In the genomic region with DNA sequence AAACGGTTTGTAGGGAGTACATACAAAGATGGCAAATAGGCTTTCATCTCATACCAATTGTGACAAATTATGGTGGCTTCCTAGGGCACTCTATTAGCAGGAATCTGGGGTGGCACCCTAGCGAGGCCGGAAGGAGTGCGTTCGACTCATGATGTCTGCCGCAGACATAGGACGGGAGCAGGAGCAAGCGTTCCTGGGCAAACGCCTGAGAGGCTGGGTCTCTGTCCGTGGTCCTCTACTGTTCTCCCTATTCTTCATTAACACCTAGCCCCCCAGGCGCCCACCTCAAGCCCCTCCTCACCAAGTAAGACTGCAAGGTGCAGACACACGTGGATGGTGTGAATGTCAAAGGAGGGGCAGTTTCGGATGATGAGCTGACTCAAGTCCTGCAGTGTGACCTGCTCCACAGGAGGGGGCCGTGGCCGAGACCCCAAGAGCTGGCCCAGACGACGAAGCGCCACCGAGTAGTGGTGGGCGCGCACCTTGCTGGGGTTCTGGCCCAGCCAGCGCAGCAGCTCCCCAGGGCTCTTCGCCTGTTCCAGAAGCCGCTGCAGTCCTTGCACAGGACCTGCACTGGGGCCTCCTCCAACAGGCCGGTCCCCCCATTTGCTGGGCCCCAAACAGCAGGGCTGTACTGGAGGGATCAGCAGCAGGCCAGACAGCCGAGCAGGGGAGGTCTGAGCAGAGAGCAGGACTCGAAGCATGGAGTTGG, we compare ENCODE assay signal across 8 cellular contexts.
DNase-seq lines count a peak whose midpoint lies in the region; ATAC-seq and TF ChIP-seq lines count a peak whose summit lies in the region.

No MANE protein-coding gene starts in this region.

- H3K9ac ChIP-seq in BLaER1 treated with 17β-estradiol and CSF1 and Interleukin-3, amounts not matched to agents 10 nM and 100 nM, result peak overlapping the region; percentile 90 to 99 (median 97)

- peaks cover 0 to 9% (median 7%) of the 10 kb centered on the region in 11 experiments; a peak in 14 of 22 replicates for H3K27me3 ChIP-seq in BLaER1 treated with 17β-estradiol and CSF1 and Interleukin-3, amounts not matched to agents 10 nM and 100 nM
- H3K27me3 ChIP-seq in effector memory CD4-positive, alpha-beta T cell (replicated peaks; ENCODE audit: control insufficient read depth, insufficient read depth, low read length, poor library complexity, severe bottlenecking), result no peaks in the 10 kb centered on the region

- H3K4me3 ChIP-seq in BLaER1 treated with 17β-estradiol and CSF1 and Interleukin-3, amounts not matched to agents 10 nM and 100 nM, result peak overlapping the region; percentile 81 to 98 (median 86)
- H3K4me3 ChIP-seq in NB4 (ENCODE audit: low read depth, low read length), result peak overlapping the region; percentile 94
- H3K4me3 ChIP-seq in effector memory CD4-positive, alpha-beta T cell (ENCODE audit: insufficient read depth, low read depth, low read length, poor library complexity, severe bottlenecking), result peak overlapping the region; percentile 93

- peak overlapping the region; percentile 95 to 100 (median 99) for H3K4me2 ChIP-seq in BLaER1 treated with 17β-estradiol and CSF1 and Interleukin-3, amounts not matched to agents 10 nM and 100 nM

- peak overlapping the region in 10 of 11 experiments; percentile 84 to 98 (median 94); a peak in 19 of 22 replicates for H3K27ac ChIP-seq in BLaER1 treated with 17β-estradiol and CSF1 and Interleukin-3, amounts not matched to agents 10 nM and 100 nM
- peak overlapping the region; percentile 89 for H3K27ac ChIP-seq in effector memory CD4-positive, alpha-beta T cell (ENCODE audit: insufficient read depth, low read length, poor library complexity, severe bottlenecking)

- no peaks in the 10 kb centered on the region for H3K9me3 ChIP-seq in BLaER1 treated with 17β-estradiol and CSF1 and Interleukin-3, amounts not matched to agents 10 nM and 100 nM (replicated peaks in 1 of 11)
- H3K9me3 ChIP-seq in effector memory CD4-positive, alpha-beta T cell (ENCODE audit: control insufficient read depth, low read length), result no peaks in the 10 kb centered on the region

- no peaks in the 10 kb centered on the region for H3K9me3 Mint-ChIP-seq in nephron progenitor cell

- DNase-seq in NB4 (ENCODE audit: low read depth), result no peak
- DNase-seq in effector memory CD4-positive, alpha-beta T cell, result no peak
- no peak for DNase-seq in nephron progenitor cell
- no peak for DNase-seq in putamen (ENCODE audit: low spot score)

- H4K20me1 ChIP-seq in BLaER1 treated with 17β-estradiol and CSF1 and Interleukin-3, amounts not matched to agents 10 nM and 100 nM, result peaks cover 5 to 71% (median 57%) of the 10 kb centered on the region in 11 experiments; a peak in 21 of 22 replicates

- H3K4me1 ChIP-seq in BLaER1 treated with 17β-estradiol and CSF1 and Interleukin-3, amounts not matched to agents 10 nM and 100 nM, result peaks cover 53 to 61% (median 56%) of the 10 kb centered on the region in 10 experiments
- peaks cover 38% of the 10 kb centered on the region for H3K4me1 ChIP-seq in effector memory CD4-positive, alpha-beta T cell (ENCODE audit: control insufficient read depth, insufficient read depth, low read length, poor library complexity, severe bottlenecking)

- no peaks in the 10 kb centered on the region for H3K27me3 Mint-ChIP-seq in nephron progenitor cell (ENCODE audit: low read depth, poor library complexity)

- TF ChIP-seq POLR2A in NB4 (IDR thresholded peaks at IDR 0.05; ENCODE audit: extremely low read depth, insufficient read length), result no peak

- peak overlapping the region; percentile 88 for H3K4me3 Mint-ChIP-seq in nephron progenitor cell

- no peak for TF ChIP-seq CTCF in NB4 (IDR thresholded peaks at IDR 0.05; ENCODE audit: low read depth, low read length)
- no peak for TF ChIP-seq CTCF in nephron progenitor cell (IDR thresholded peaks at IDR 0.05)

- H3K4me1 Mint-ChIP-seq in nephron progenitor cell, result peaks cover 41% of the 10 kb centered on the region

- peaks cover 29 to 53% (median 39%) of the 10 kb centered on the region in 11 experiments for H3K36me3 ChIP-seq in BLaER1 treated with 17β-estradiol and CSF1 and Interleukin-3, amounts not matched to agents 10 nM and 100 nM
- peaks cover 30% of the 10 kb centered on the region for H3K36me3 ChIP-seq in effector memory CD4-positive, alpha-beta T cell (ENCODE audit: control insufficient read depth, insufficient read depth, low read length)

- peak overlapping the region; percentile 61 for H3K27ac Mint-ChIP-seq in nephron progenitor cell

- no peak for ATAC-seq in activated CD4-positive, CD25-positive, alpha-beta regulatory T cell treated with anti-CD3 and anti-CD28 coated beads, Interleukin-2, amount 50 U/mL, for 24 hours
- ATAC-seq in HG02588 (IDR thresholded peaks at IDR 0.05; ENCODE audit: unreplicated experiment) (no peak), HG03039 (IDR thresholded peaks at IDR 0.05; ENCODE audit: unreplicated experiment) (no peak)

- H3K36me3 Mint-ChIP-seq in nephron progenitor cell (ENCODE audit: low read depth), result peaks cover 8% of the 10 kb centered on the region
